In genomic region chr22:38674888-38675287, GRCh38 we compare ENCODE assay signal across 14 cellular contexts. TPM values are rescaled to one million over a fixed set of nuclear protein-coding genes. Genes with fewer than 3 reads are reported as not detected.
DNase-seq lines count a peak whose midpoint lies in the region; TF ChIP-seq lines count a peak whose summit lies in the region.
"Had no signal": no experiment of that assay in that cellular context is flagged by ENCODE, and none has a peak within 500 bp of the region (broad histone marks: within the 10 kb centered on the region; RNA-seq: fewer than 3 reads in every experiment).

No MANE protein-coding gene starts in this region.

- H3K9me2 ChIP-seq in GM23248 (ENCODE audit: insufficient read depth), result no peaks in the 10 kb centered on the region
- H3K9me2 ChIP-seq in MM.1S (replicated peaks; ENCODE audit: insufficient read depth, low read length), result no peaks in the 10 kb centered on the region

- H3K4me1 ChIP-seq in GM23248 (ENCODE audit: insufficient read depth) (no peaks in the 10 kb centered on the region), MM.1S (ENCODE audit: low read length) (no peaks in the 10 kb centered on the region)
- H3K4me1 ChIP-seq: BE2C had no signal

- H2AFZ ChIP-seq in GM23248, result no peak overlapping the region
- no peak overlapping the region for H2AFZ ChIP-seq in MM.1S (ENCODE audit: low read length)

- no peaks in the 10 kb centered on the region for H3K9me3 Mint-ChIP-seq in nephron progenitor cell
- H3K9me3 Mint-ChIP-seq: CD8-positive, alpha-beta memory T cell had no signal

- H3K4me3 Mint-ChIP-seq in nephron progenitor cell, result no peak overlapping the region

- H3K9me3 ChIP-seq in GM23248 (ENCODE audit: low read depth), result no peaks in the 10 kb centered on the region
- H3K9me3 ChIP-seq in MM.1S (replicated peaks; ENCODE audit: insufficient read depth, low read length), result no peaks in the 10 kb centered on the region
- H3K9me3 ChIP-seq: BE2C had no signal

- peaks cover 9% of the 10 kb centered on the region for H3K27me3 Mint-ChIP-seq in nephron progenitor cell (ENCODE audit: low read depth, poor library complexity)

- in situ Hi-C loops in GM23248 (cut with MboI) (no loop called here), GM13977 (cut with MboI; ENCODE audit: low pct_unique_long_range_greater_than_20kb, low sequenced_read_pairs, unreplicated experiment) (no loop called here)

- H3K36me3 Mint-ChIP-seq in nephron progenitor cell (ENCODE audit: low read depth), result peaks cover 50% of the 10 kb centered on the region

- H3K36me3 ChIP-seq in GM23248 (ENCODE audit: low read depth), result no peaks in the 10 kb centered on the region; the same call in 1 of the 2 replicates
- H3K36me3 ChIP-seq in MM.1S (replicated peaks; ENCODE audit: insufficient read depth, low read length), result no peaks in the 10 kb centered on the region

- 72% methylated on average over 5 of the region's 5 CpGs for WGBS in GM23248 (ENCODE audit: low coverage in 1 of 2, low lambda C conversion rate in 2 of 2, missing lambda C conversion rate in 2 of 2), 2 experiments

- H3K4me2 ChIP-seq in GM23248 (ENCODE audit: unreplicated experiment) (no peak overlapping the region), MM.1S (ENCODE audit: low read depth, low read length) (no peak overlapping the region)

- H3K9ac ChIP-seq in GM23248, result no peak overlapping the region
- H3K9ac ChIP-seq in MM.1S (ENCODE audit: low read length), result no peak overlapping the region

- H3K27me3 ChIP-seq in GM23248 (replicated peaks; ENCODE audit: insufficient read depth) (no peaks in the 10 kb centered on the region), MM.1S (replicated peaks; ENCODE audit: insufficient read depth, low read length) (no peaks in the 10 kb centered on the region)
- H3K27me3 ChIP-seq: BE2C had no signal

- H4K20me1 ChIP-seq in GM23248 (ENCODE audit: insufficient read depth) (no peaks in the 10 kb centered on the region), MM.1S (ENCODE audit: insufficient read depth, low read length) (no peaks in the 10 kb centered on the region)

- H3K4me3 ChIP-seq in GM23248 (no peak overlapping the region), MM.1S (ENCODE audit: low read length) (no peak overlapping the region)

- peak overlapping the region; percentile 79 for H3K27ac Mint-ChIP-seq in nephron progenitor cell

- DNase-seq in Ammon's horn (ENCODE audit: low spot score) (peak; percentile 49), GM23248 (peak; percentile 26), astrocyte of the hippocampus (ENCODE audit: low read depth, low spot score) (peak; percentile 19), nephron progenitor cell (no peak), MM.1S (no peak), GM13977 (ENCODE audit: low spot score) (no peak), H4 (ENCODE audit: low spot score) (no peak)
- DNase-seq: ACHN; BE2C; CD8-positive, alpha-beta memory T cell; H7; NCI-H1092; NCI-H1694; NCI-H446 had no signal

- H3K4me1 Mint-ChIP-seq in nephron progenitor cell, result peaks cover 8% of the 10 kb centered on the region
- H3K4me1 Mint-ChIP-seq: CD8-positive, alpha-beta memory T cell had no signal

- H3K27ac ChIP-seq in GM23248 (no peak overlapping the region), MM.1S (ENCODE audit: low read length) (no peak overlapping the region)

- no peaks in the 10 kb centered on the region for H3K79me2 ChIP-seq in GM23248 (ENCODE audit: insufficient read depth)
- H3K79me2 ChIP-seq in MM.1S (ENCODE audit: low read length), result no peaks in the 10 kb centered on the region

- no peak for TF ChIP-seq CTCF in nephron progenitor cell (IDR thresholded peaks at IDR 0.05)
- TF ChIP-seq CTCF in MM.1S (IDR thresholded peaks at IDR 0.05; ENCODE audit: low read length), result no peak
- TF ChIP-seq CTCF in GM13977 (IDR thresholded peaks at IDR 0.05; ENCODE audit: extremely low read depth, insufficient read depth, missing control alignments), result no peak

- no peaks in the 10 kb centered on the region for H3F3A ChIP-seq in GM23248 (ENCODE audit: insufficient read depth)
- no peaks in the 10 kb centered on the region for H3F3A ChIP-seq in MM.1S (ENCODE audit: insufficient read depth, low read length)

RNA-seq across cellular contexts. Expression of gene TOMM22, which starts 6.9 kb away (rescaled TPM):
- total RNA-seq in GM23248 (2014; rRNA removed; shearing (Covaris generic)), result 48.9 and 53.9 TPM in 2 replicates
- polyA plus RNA-seq in GM23248 (2016; fragmentation: Nextera tagmentation; extraction: Ambion mirVana), result 92.0 and 97.8 TPM in 2 replicates
- 90.7 and 97.3 TPM in 2 replicates for total RNA-seq in H4 (2014; rRNA removed; shearing (Covaris generic))

RNA-seq across cellular contexts. Expression of gene CBY1, which starts 18.4 kb away (rescaled TPM):
- total RNA-seq in GM23248 (2014; rRNA removed; shearing (Covaris generic)), result 16.2 and 24.5 TPM in 2 replicates
- 57.5 and 59.4 TPM in 2 replicates for polyA plus RNA-seq in GM23248 (2016; fragmentation: Nextera tagmentation; extraction: Ambion mirVana)
- 20.4 and 25.0 TPM in 2 replicates for total RNA-seq in H4 (2014; rRNA removed; shearing (Covaris generic))

RNA-seq across cellular contexts. Expression of gene FAM227A, which starts 18.7 kb away (rescaled TPM):
- total RNA-seq in GM23248 (2014; rRNA removed; shearing (Covaris generic)), result 0.13 and 2.1 TPM in 2 replicates
- polyA plus RNA-seq in GM23248 (2016; fragmentation: Nextera tagmentation; extraction: Ambion mirVana), result 0.65 and 0.93 TPM in 2 replicates
- 0.23 and 0.33 TPM in 2 replicates for total RNA-seq in H4 (2014; rRNA removed; shearing (Covaris generic))

RNA-seq across cellular contexts. Expression of gene JOSD1, which starts 25.9 kb away (rescaled TPM):
- total RNA-seq in GM23248 (2014; rRNA removed; shearing (Covaris generic)), result 47.0 and 51.2 TPM in 2 replicates
- 5.5 and 6.6 TPM in 2 replicates for polyA plus RNA-seq in GM23248 (2016; fragmentation: Nextera tagmentation; extraction: Ambion mirVana)
- 40.7 and 52.1 TPM in 2 replicates for total RNA-seq in H4 (2014; rRNA removed; shearing (Covaris generic))

RNA-seq across cellular contexts. Expression of gene GTPBP1, which starts 30.9 kb away (rescaled TPM):
- total RNA-seq in GM23248 (2014; rRNA removed; shearing (Covaris generic)), result 20.1 and 26.9 TPM in 2 replicates
- 9.7 and 10.0 TPM in 2 replicates for polyA plus RNA-seq in GM23248 (2016; fragmentation: Nextera tagmentation; extraction: Ambion mirVana)
- total RNA-seq in H4 (2014; rRNA removed; shearing (Covaris generic)), result 12.1 and 12.9 TPM in 2 replicates

Comparison
In these comparisons a context has a peak if more than half of its experiments do, and no peak if none do; other contexts are left out.
1. DNase-seq: peak in Ammon's horn (single experiment), GM23248 (single experiment) and astrocyte of the hippocampus (single experiment); none in nephron progenitor cell (single experiment), MM.1S (single experiment), GM13977 (single experiment) and H4 (single experiment).